Comparison of ENCODE assay signal across 25 cellular contexts in the genomic region with DNA sequence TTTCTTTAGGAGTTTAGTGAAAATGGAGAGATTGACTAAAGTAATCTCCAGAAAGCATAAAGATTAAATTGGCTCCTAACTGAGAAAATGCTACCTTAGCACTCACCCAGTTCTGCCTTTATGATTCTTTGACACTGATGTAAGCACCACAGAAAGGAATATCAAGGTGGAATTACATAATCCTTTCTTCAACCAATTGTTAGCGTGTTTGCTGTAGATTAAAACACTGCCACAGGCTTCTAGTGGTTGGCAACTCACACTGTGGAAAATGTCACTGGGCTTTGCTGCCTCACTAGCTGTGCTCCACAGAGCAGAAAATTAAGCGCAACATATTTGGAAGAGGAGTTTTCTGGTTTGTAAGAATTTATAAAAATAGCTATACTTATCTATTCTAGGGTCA.
"Had no signal": no experiment of that assay in that cellular context is flagged by ENCODE, and none has a peak within 500 bp of the region (broad histone marks: within the 10 kb centered on the region; RNA-seq: fewer than 3 reads in every experiment).

No MANE protein-coding gene starts in this region.

- H3K4me1 ChIP-seq: adrenal gland, Peyer's patch, SJSA1 had no signal

- H3K4me3 ChIP-seq: adrenal gland, K562, Peyer's patch, SJSA1 had no signal

- H3K9ac ChIP-seq: SK-N-SH had no signal

- H3K27ac ChIP-seq: adrenal gland, Peyer's patch, SJSA1 had no signal

- H3K9me2 ChIP-seq: SK-N-SH had no signal

- H3K4me2 ChIP-seq: SK-N-SH had no signal

- ATAC-seq: activated CD8-positive, alpha-beta T cell treated with anti-CD3 and anti-CD28 coated beads for 36 hours; activated naive CD4-positive, alpha-beta T cell treated with anti-CD3 and anti-CD28 coated beads, Interleukin-2, amount 50 U/mL, for 72 hours; activated T-cell treated with anti-CD3 and anti-CD28 coated beads, Interleukin-2, amount 50 U/mL, for 72 hours; activated T-helper 17 cell treated with anti-CD3 and anti-CD28 coated beads, Interleukin-2, amount 50 U/mL, for 72 hours; K562; PC-3 had no signal

- H3K9me3 ChIP-seq: adrenal gland, Peyer's patch, SJSA1, SK-N-SH had no signal

- DNase-seq: activated CD4-positive, alpha-beta T cell treated with anti-CD3 and anti-CD28 coated beads, Interleukin-2, amount 10 ng/mL, durations not matched to agents 24 days and 14 days; activated CD4-positive, alpha-beta T cell treated with anti-CD3 and anti-CD28 coated beads, Interleukin-2, amount 50 U/mL, for 4 hours; activated CD8-positive, alpha-beta T cell treated with anti-CD3 and anti-CD28 coated beads for 36 hours; activated gamma-delta T cell; activated naive CD4-positive, alpha-beta T cell treated with Interleukin-2 at 50 U/mL for 16 hours; activated T-cell treated with anti-CD3 and anti-CD28 coated beads, Interleukin-2, amount 50 U/mL, for 1 hour; activated T-cell treated with anti-CD3 and anti-CD28 coated beads, Interleukin-2, amount 50 U/mL, for 72 hours; adrenal gland; NCI-H1092 treated with DMSO at 0.1 percent for 48 hours; NCI-H1417; NCI-H187 treated with DMSO at 0.1 percent for 48 hours; NCI-H2081; NCI-H226; NCI-H524 treated with DMSO at 0.1 percent for 48 hours; NCI-H748 treated with DMSO at 0.1 percent for 48 hours; NK-92 treated with Interleukin-12 subunit alpha and Interleukin-12 subunit beta, amount 100 ng/mL, for 24 hours; PC-3; Peyer's patch; RPMI8226; SHP77 treated with DMSO at 0.1 percent for 48 hours; SK-N-SH had no signal

- H3K36me3 ChIP-seq: adrenal gland, Peyer's patch, SJSA1 had no signal

- H3K27me3 ChIP-seq: adrenal gland, Peyer's patch had no signal
